ENCODE assay signal across 13 cellular contexts in genomic region chr11:28835317-28835716, GRCh38.
DNase-seq lines count a peak whose midpoint lies in the region; ATAC-seq and TF ChIP-seq lines count a peak whose summit lies in the region.
"Had no signal": no experiment of that assay in that cellular context is flagged by ENCODE, and none has a peak within 500 bp of the region (broad histone marks: within the 10 kb centered on the region; RNA-seq: fewer than 3 reads in every experiment).

No MANE protein-coding gene starts in this region.

- TF ChIP-seq POLR2A in IMR-90 (IDR thresholded peaks at IDR 0.05; ENCODE audit: low read depth, low read length), result peak; percentile 56

- no peaks in the 10 kb centered on the region for H3K9me3 ChIP-seq in IMR-90 (ENCODE audit: control insufficient read depth, insufficient read depth, low read length)
- no peaks in the 10 kb centered on the region for H3K9me3 ChIP-seq in smooth muscle cell (replicated peaks; ENCODE audit: low read depth)

- DNase-seq in ELR (ENCODE audit: low read depth) (peak; percentile 19), IMR-90 (no peak), epithelial cell of prostate (ENCODE audit: low read depth, low spot score) (no peak), smooth muscle cell (lab: John Stamatoyannopoulos, UW; ENCODE audit: unreplicated experiment) (no peak), NOMO-1 treated with DMSO at 0.1 percent for 48 hours (lab: John Stamatoyannopoulos, UW; ENCODE audit: unreplicated experiment) (no peak), GM20000 (ENCODE audit: low spot score) (no peak), retina (no peak)
- DNase-seq: COR-L47, DMS79, Karpas-422, NCI-H1105 treated with DMSO at 0.1 percent for 48 hours, NCI-H2029, NCI-H510A treated with DMSO at 0.1 percent for 48 hours had no signal

- H2BK120ac ChIP-seq in IMR-90 (ENCODE audit: low read depth, low read length), result peak overlapping the region; percentile 99

- peak overlapping the region; percentile 98 for H2AK5ac ChIP-seq in IMR-90 (ENCODE audit: low read depth, low read length)

- H2AFZ ChIP-seq in IMR-90 (replicated peaks; ENCODE audit: low read length, poor library complexity) (no peak overlapping the region), smooth muscle cell (ENCODE audit: low read depth) (no peak overlapping the region)

- peak overlapping the region; percentile 98 for H3K56ac ChIP-seq in IMR-90 (ENCODE audit: extremely low read depth, insufficient read depth, low read length)

- no peaks in the 10 kb centered on the region for H3K79me1 ChIP-seq in IMR-90 (ENCODE audit: low read depth in 1 of 2, low read length in 2 of 2)

- H4K8ac ChIP-seq in IMR-90 (ENCODE audit: low read depth in 2 of 2, low read length in 2 of 2), result peak overlapping the region; percentile 50 to 100

- no TSS peak for BruUV-seq in IMR-90 (replicated peaks; lab: Mats Ljungman, UMichigan)

- no peaks in the 10 kb centered on the region for H3K79me2 ChIP-seq in smooth muscle cell (ENCODE audit: low read depth)

- dilution Hi-C loops in IMR-90 (cut with HindIII; ENCODE audit: low sequenced_read_pairs, unreplicated experiment), result no loop called here

- H3F3A ChIP-seq in smooth muscle cell (ENCODE audit: low read depth), result peaks cover 17% of the 10 kb centered on the region

- peak overlapping the region; percentile 99 for H3K18ac ChIP-seq in IMR-90 (ENCODE audit: low read depth, low read length)

- POLR2A ChIA-PET in IMR-90 (lab: Charles Lee; ENCODE audit: unreplicated experiment), result interaction anchor here (0.8 to 1.3 kb wide), 3 partner anchors 127 to 1135 kb away, joined by 3 to 4 read pairs (median 3); partner anchors contain the start of gene BDNF

- H3K4me2 ChIP-seq in IMR-90 (ENCODE audit: low read depth, low read length), result no peak overlapping the region
- peak overlapping the region; percentile 68 for H3K4me2 ChIP-seq in smooth muscle cell

- peak overlapping the region; percentile 99 for H3K14ac ChIP-seq in IMR-90 (replicated peaks; ENCODE audit: low read depth, low read length)

- no peaks in the 10 kb centered on the region for H4K20me1 ChIP-seq in IMR-90 (ENCODE audit: insufficient read depth, low read length)
- no peaks in the 10 kb centered on the region for H4K20me1 ChIP-seq in smooth muscle cell (ENCODE audit: low read depth)

- H2AK9ac ChIP-seq in IMR-90 (replicated peaks; ENCODE audit: low read depth, low read length, poor library complexity), result no peak overlapping the region

- no peak for ATAC-seq in IMR-90 (ENCODE audit: low read depth)

- H3K4me3 ChIP-seq in IMR-90 (ENCODE audit: insufficient read depth, low read depth, low read length) (no peak overlapping the region), smooth muscle cell (no peak overlapping the region)

- intact Hi-C loops in IMR-90 (cut with micrococcal nuclease), result loop anchor here (2.0 kb wide), 1 partner anchor 1137 kb away; no protein-coding TSS in a partner anchor

- no peak for TF ChIP-seq RAD21 in IMR-90 (IDR thresholded peaks at IDR 0.05; ENCODE audit: low read length)

- H2BK15ac ChIP-seq in IMR-90 (ENCODE audit: low read depth, low read length), result peak overlapping the region; percentile 84; the same call in 1 of the 3 replicates

- TF ChIP-seq CTCF in IMR-90 (conservative IDR thresholded peaks at IDR 0.05; ENCODE audit: low read depth, low read length) (no peak), smooth muscle cell (IDR thresholded peaks at IDR 0.05; ENCODE audit: borderline replicate concordance, insufficient read depth, poor library complexity, severe bottlenecking) (no peak), GM20000 (IDR thresholded peaks at IDR 0.05; ENCODE audit: extremely low read depth, missing control alignments) (no peak)

- peak overlapping the region; percentile 96 for H4K91ac ChIP-seq in IMR-90 (ENCODE audit: insufficient read depth, low read depth, low read length)

- H3K9ac ChIP-seq in IMR-90 (ENCODE audit: low read depth, low read length) (peak overlapping the region; percentile 75; the same call in 1 of the 2 replicates), smooth muscle cell (ENCODE audit: low read depth) (peak overlapping the region; percentile 9)

- peak overlapping the region; percentile 90 for H3K27ac ChIP-seq in IMR-90 (ENCODE audit: insufficient read depth, low read length)
- peak overlapping the region; percentile 96 for H3K27ac ChIP-seq in epithelial cell of prostate
- peak overlapping the region; percentile 86 for H3K27ac ChIP-seq in smooth muscle cell (ENCODE audit: low read depth)

- in situ Hi-C loops in IMR-90 (cut with MboI; ENCODE audit: low sequenced_read_pairs), result loop anchor here (10.0 to 25.0 kb wide), 2 partner anchors 499 to 1123 kb away; partner anchors contain the start of gene BDNF

- H3K23ac ChIP-seq in IMR-90 (ENCODE audit: low read depth, low read length), result peak overlapping the region; percentile 98

- peaks cover 14% of the 10 kb centered on the region for H3K4me1 ChIP-seq in IMR-90 (ENCODE audit: control insufficient read depth, insufficient read depth, low read length)
- H3K4me1 ChIP-seq in smooth muscle cell (ENCODE audit: low read depth), result peaks cover 26% of the 10 kb centered on the region

- H2BK5ac ChIP-seq in IMR-90 (ENCODE audit: low read depth, low read length, poor library complexity, severe bottlenecking), result peak overlapping the region; percentile 99

- peaks cover 4% of the 10 kb centered on the region; the same call in 1 of the 2 replicates for H3K9me1 ChIP-seq in IMR-90 (ENCODE audit: insufficient read depth, low read length)

- peak overlapping the region; percentile 100 for H2BK20ac ChIP-seq in IMR-90 (ENCODE audit: low read depth, low read length)

- H4K5ac ChIP-seq in IMR-90 (ENCODE audit: low read depth, low read length), result peak overlapping the region; percentile 98

- CTCF ChIA-PET in IMR-90 (lab: Yijun Ruan, JAX), result interaction anchor here (1.0 kb wide), 1 partner anchor 324 kb away, joined by 7 read pairs; no protein-coding TSS in a partner anchor

- no peaks in the 10 kb centered on the region for H3K27me3 ChIP-seq in IMR-90 (ENCODE audit: control insufficient read depth, insufficient read depth, low read length)
- H3K27me3 ChIP-seq in smooth muscle cell (ENCODE audit: low read depth), result no peaks in the 10 kb centered on the region

- no peaks in the 10 kb centered on the region for H3K36me3 ChIP-seq in IMR-90 (ENCODE audit: control insufficient read depth, insufficient read depth, low read length)
- H3K36me3 ChIP-seq in smooth muscle cell (ENCODE audit: low read depth), result no peaks in the 10 kb centered on the region

- H3K4ac ChIP-seq in IMR-90 (ENCODE audit: low read depth, low read length), result peak overlapping the region; percentile 95

TF ChIP-seq in IMR-90, 13 proteins besides CTCF, POLR2A, EP300 and RAD21:
- TF ChIP-seq ELK1 (IDR thresholded peaks at IDR 0.05; ENCODE audit: borderline replicate concordance, low read depth, low read length) (no peak), CEBPB (IDR thresholded peaks at IDR 0.05; ENCODE audit: low read depth, low read length) (no peak), MAFK (IDR thresholded peaks at IDR 0.05; ENCODE audit: low read depth, low read length) (no peak), NFE2L2 (IDR thresholded peaks at IDR 0.05; ENCODE audit: low read depth, low read length) (no peak), CHD1 (IDR thresholded peaks at IDR 0.05; ENCODE audit: low read depth, low read length) (no peak), FOS (IDR thresholded peaks at IDR 0.05; ENCODE audit: low read depth, low read length) (no peak), USF2 (IDR thresholded peaks at IDR 0.05; ENCODE audit: low read depth, low read length) (no peak), BHLHE40 (IDR thresholded peaks at IDR 0.05; ENCODE audit: low read depth, low read length) (no peak)
